In the genomic region with DNA sequence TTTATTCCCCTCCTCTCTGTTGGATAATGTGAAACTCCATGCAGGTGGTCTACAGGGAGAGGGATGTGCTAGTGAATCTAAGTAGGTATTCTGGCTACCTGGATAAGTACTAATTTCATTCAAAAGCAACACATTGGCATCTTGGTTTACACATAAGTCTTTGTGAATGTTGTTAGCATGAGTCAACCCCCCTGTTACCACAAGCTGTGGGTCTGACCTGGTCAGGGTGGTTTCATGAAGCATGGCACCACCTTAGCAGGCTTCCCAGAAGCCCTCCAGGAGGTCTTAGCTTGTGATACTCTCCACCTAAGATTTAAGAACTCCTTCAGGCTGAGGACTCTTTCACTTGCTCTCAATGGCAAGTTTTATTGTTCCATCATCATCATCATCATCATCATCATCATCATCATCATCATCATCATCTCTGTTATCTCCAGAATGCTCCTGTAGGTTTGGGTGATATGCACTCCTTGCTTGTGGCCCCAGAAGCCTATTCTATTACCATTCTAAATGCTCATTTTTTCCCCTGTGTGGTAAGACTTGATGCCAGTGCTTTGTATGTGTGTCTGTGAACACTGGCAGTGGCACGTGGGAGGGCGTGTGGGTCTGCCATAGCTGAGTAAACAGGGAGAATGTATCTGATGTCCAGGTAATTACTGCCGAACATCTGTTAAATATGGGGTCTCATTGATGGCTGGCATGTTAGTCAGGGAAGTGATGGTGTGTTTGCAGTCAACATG, we compare ENCODE assay signal across 19 cellular contexts.
"Had no signal": no experiment of that assay in that cellular context is flagged by ENCODE, and none has a peak within 500 bp of the region (broad histone marks: within the 10 kb centered on the region; RNA-seq: fewer than 3 reads in every experiment).

No MANE protein-coding gene starts in this region.

- H3K27me3 ChIP-seq: dorsolateral prefrontal cortex, esophagus squamous epithelium, right atrium auricular region, transverse colon had no signal

- H3K4me3 ChIP-seq: dorsolateral prefrontal cortex, esophagus squamous epithelium, lower lobe of right lung, right atrium auricular region, skin epidermis, transverse colon had no signal

- H3K4me1 ChIP-seq: esophagus squamous epithelium, lower lobe of right lung, right atrium auricular region, transverse colon had no signal

- H3K9me3 ChIP-seq: esophagus squamous epithelium, lower lobe of right lung, right atrium auricular region, transverse colon had no signal

- H3K27ac ChIP-seq: esophagus squamous epithelium, lower lobe of right lung, right atrium auricular region, skin epidermis, transverse colon had no signal

- DNase-seq: activated CD4-positive, alpha-beta T cell treated with anti-CD3 and anti-CD28 coated beads, Interleukin-2, amount 50 U/mL, for 48 hours; activated CD8-positive, alpha-beta memory T cell treated with anti-CD3 and anti-CD28 coated beads, Interleukin-2, amount 10 ng/mL, durations not matched to agents 7 days and 5 days; activated naive CD4-positive, alpha-beta T cell treated with anti-CD3 and anti-CD28 coated beads, Interleukin-2, amount 10 ng/mL, durations not matched to agents 7 days and 5 days; activated T-cell treated with anti-CD3 and anti-CD28 coated beads, Interleukin-2, amount 50 U/mL, for 1 hour; dorsolateral prefrontal cortex; esophagus squamous epithelium; glutamatergic neuron; left cardiac atrium; lower lobe of right lung; nephron progenitor cell; occipital lobe; stimulated activated CD4-positive, alpha-beta T cell treated with anti-CD3 and anti-CD28 coated beads, Interleukin-15, amount 100 ng/mL, for 24 hours; stimulated activated CD4-positive, alpha-beta T cell treated with anti-CD3 and anti-CD28 coated beads, Interleukin-4, amount 100 ng/mL, for 4 hours; stimulated activated CD8-positive, alpha-beta memory T cell treated with anti-CD3 and anti-CD28 coated beads, Interleukin-4, amount 100 ng/mL, for 48 hours; stimulated activated naive CD4-positive, alpha-beta T cell treated with Interleukin-2 at 50 U/mL for 16 hours; transverse colon; WERI-Rb-1 had no signal

- H3K36me3 ChIP-seq: esophagus squamous epithelium, lower lobe of right lung, right atrium auricular region, transverse colon, WERI-Rb-1 had no signal
